1 cellular context compared by ENCODE assay signal in genomic region chr9:101457003-101457402, GRCh38.
TF ChIP-seq lines count a peak whose summit lies in the region.

No MANE protein-coding gene starts in this region.

TF ChIP-seq in H1, 55 proteins besides CTCF, POLR2A, EP300 and RAD21:
- no peak for TF ChIP-seq SIRT6 (IDR thresholded peaks at IDR 0.05; ENCODE audit: low read length)
- no peak for TF ChIP-seq CBX5 (IDR thresholded peaks at IDR 0.05; ENCODE audit: low read depth, low read length)
- TF ChIP-seq POLR2AphosphoS5 (IDR thresholded peaks at IDR 0.05; ENCODE audit: low read depth, low read length), result no peak
- no peak for TF ChIP-seq BRCA1 (IDR thresholded peaks at IDR 0.05; ENCODE audit: low read depth, low read length)
- no peak for TF ChIP-seq SIN3A (conservative IDR thresholded peaks at IDR 0.05 in 1 of 2, IDR thresholded peaks at IDR 0.05 in 1 of 2; ENCODE audit: low read depth in 1 of 2, low read length in 2 of 2)
- TF ChIP-seq USF2 (IDR thresholded peaks at IDR 0.05; ENCODE audit: low read length), result no peak
- no peak for TF ChIP-seq NANOG (IDR thresholded peaks at IDR 0.05; ENCODE audit: insufficient read depth, low read depth, low read length, poor library complexity, severe bottlenecking)
- TF ChIP-seq RFX5 (IDR thresholded peaks at IDR 0.05; ENCODE audit: borderline replicate concordance, low read depth, low read length), result no peak
- TF ChIP-seq SIX5 (IDR thresholded peaks at IDR 0.05; ENCODE audit: low read depth, low read length), result no peak
